Comparison of ENCODE assay signal across 16 cellular contexts in the genomic region with DNA sequence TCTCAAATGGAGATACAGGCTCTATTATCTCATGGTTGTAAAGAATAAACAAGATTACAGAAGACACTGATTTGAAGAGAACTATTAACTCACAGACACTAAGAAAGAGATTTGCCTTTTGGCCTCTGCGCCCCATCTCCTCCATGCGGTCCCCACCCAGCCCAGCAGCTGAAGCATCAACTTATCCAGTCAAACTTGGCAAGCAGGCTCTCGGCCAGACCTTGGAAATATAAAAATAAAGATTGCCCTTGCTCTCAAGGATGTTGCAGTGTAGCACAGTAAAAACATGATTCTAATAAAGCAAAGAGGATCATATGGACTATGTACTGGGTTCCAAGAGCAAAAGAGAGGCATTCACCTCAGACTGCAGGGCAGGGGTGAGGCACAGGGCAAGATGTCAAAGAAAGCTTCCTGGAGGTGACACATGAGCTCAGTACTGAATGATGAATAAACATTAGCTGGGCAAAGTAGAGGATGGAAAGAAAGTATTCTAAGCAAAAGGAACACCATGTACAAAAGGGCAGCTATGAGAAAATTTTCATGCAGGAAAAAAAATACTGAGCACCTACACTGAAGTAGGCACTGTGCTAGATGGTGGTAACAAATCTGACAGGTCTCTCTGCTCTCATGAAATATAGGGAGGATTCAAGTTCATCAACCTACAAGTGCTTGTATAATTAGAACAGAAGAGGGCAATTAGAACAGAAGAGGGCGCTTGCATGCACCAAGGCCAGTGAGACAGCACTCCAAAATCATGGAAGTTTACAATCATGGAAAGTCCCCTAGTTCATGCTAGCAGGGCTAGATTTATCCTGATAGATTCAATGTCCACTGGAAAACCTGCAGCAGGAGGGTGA.
DNase-seq lines count a peak whose midpoint lies in the region; ATAC-seq and TF ChIP-seq lines count a peak whose summit lies in the region.
"Had no signal": no experiment of that assay in that cellular context is flagged by ENCODE, and none has a peak within 500 bp of the region (broad histone marks: within the 10 kb centered on the region; RNA-seq: fewer than 3 reads in every experiment).

No MANE protein-coding gene starts in this region.

- no peaks in the 10 kb centered on the region for H3K9me3 ChIP-seq in CD4-positive, CD25-positive, alpha-beta regulatory T cell (ENCODE audit: control insufficient read depth in 2 of 2, low read length in 2 of 2)
- no peaks in the 10 kb centered on the region for H3K9me3 ChIP-seq in OCI-LY3 (ENCODE audit: insufficient read depth, low read length)
- H3K9me3 ChIP-seq: left lung had no signal

- H3K4me1 Mint-ChIP-seq in CD4-positive, CD25-positive, alpha-beta regulatory T cell, result peaks cover 5 to 31% (median 11%) of the 10 kb centered on the region in 4 donors

- H3K9me3 Mint-ChIP-seq in CD4-positive, CD25-positive, alpha-beta regulatory T cell, result peaks cover 0 to 8% (median 3%) of the 10 kb centered on the region in 7 donors

- no peak overlapping the region for H3K9ac ChIP-seq in OCI-LY3 (ENCODE audit: low read length)

- H3K4me1 ChIP-seq in CD4-positive, CD25-positive, alpha-beta regulatory T cell (ENCODE audit: control insufficient read depth, insufficient read depth, low read length, poor library complexity, severe bottlenecking), result no peaks in the 10 kb centered on the region
- H3K4me1 ChIP-seq in OCI-LY3 (ENCODE audit: low read length), result peaks cover 4% of the 10 kb centered on the region; the same call in 1 of the 2 replicates
- H3K4me1 ChIP-seq: left lung had no signal

- H3K27me3 ChIP-seq in CD4-positive, CD25-positive, alpha-beta regulatory T cell (ENCODE audit: control insufficient read depth, insufficient read depth, low read length), result no peaks in the 10 kb centered on the region
- H3K27me3 ChIP-seq in OCI-LY3 (ENCODE audit: low read depth, low read length), result no peaks in the 10 kb centered on the region
- H3K27me3 ChIP-seq: heart right ventricle, left lung had no signal

- peak overlapping the region in 2 of 3 donors; percentile 3 to 64 for H3K27ac Mint-ChIP-seq in CD4-positive, CD25-positive, alpha-beta regulatory T cell
- H3K27ac Mint-ChIP-seq: activated T-cell treated with anti-CD3 and anti-CD28 coated beads, Interleukin-2, amount 50 U/mL, for 72 hours; CD14-positive monocyte; nephron progenitor cell had no signal

- H3K27ac ChIP-seq in CD4-positive, CD25-positive, alpha-beta regulatory T cell (ENCODE audit: insufficient read depth, low read length, poor library complexity, severe bottlenecking), result no peak overlapping the region
- H3K27ac ChIP-seq in OCI-LY3 (ENCODE audit: low read length), result no peak overlapping the region
- H3K27ac ChIP-seq: left lung had no signal

- TF ChIP-seq CTCF in OCI-LY3 (IDR thresholded peaks at IDR 0.05; ENCODE audit: low read depth, low read length) (peak; percentile 22; the same call in 1 of the 2 replicates), fibroblast of mammary gland (conservative IDR thresholded peaks at IDR 0.05; ENCODE audit: control insufficient read depth, insufficient read depth, low read depth, low read length) (no peak)

- no peak overlapping the region for H3K4me3 Mint-ChIP-seq in CD4-positive, CD25-positive, alpha-beta regulatory T cell
- H3K4me3 Mint-ChIP-seq: activated T-cell treated with anti-CD3 and anti-CD28 coated beads, Interleukin-2, amount 50 U/mL, for 72 hours; CD14-positive monocyte; nephron progenitor cell had no signal

- H3K36me3 ChIP-seq in CD4-positive, CD25-positive, alpha-beta regulatory T cell (ENCODE audit: control insufficient read depth, insufficient read depth, low read length), result peaks cover 68% of the 10 kb centered on the region
- peaks cover 66% of the 10 kb centered on the region for H3K36me3 ChIP-seq in OCI-LY3 (replicated peaks; ENCODE audit: low read depth, low read length)

- H3K36me3 Mint-ChIP-seq in CD4-positive, CD25-positive, alpha-beta regulatory T cell, result peaks cover 90% of the 10 kb centered on the region

- no peak overlapping the region for H2AFZ ChIP-seq in OCI-LY3 (ENCODE audit: low read depth, low read length)

- DNase-seq in CD4-positive, CD25-positive, alpha-beta regulatory T cell, result no peak
- DNase-seq in fibroblast of mammary gland (ENCODE audit: low read depth) (peak; percentile 64), mucosa of gallbladder (ENCODE audit: low spot score) (peak; percentile 13)
- DNase-seq: activated CD4-positive, alpha-beta T cell treated with anti-CD3 and anti-CD28 coated beads for 48 hours; activated T-cell treated with anti-CD3 and anti-CD28 coated beads, Interleukin-2, amount 50 U/mL, for 72 hours; effector CD8-positive, alpha-beta T cell; heart right ventricle; Kasumi-1; left lung; nephron progenitor cell had no signal

- no peaks in the 10 kb centered on the region for H3K27me3 Mint-ChIP-seq in CD4-positive, CD25-positive, alpha-beta regulatory T cell

- no peak overlapping the region for H3K4me3 ChIP-seq in CD4-positive, CD25-positive, alpha-beta regulatory T cell (ENCODE audit: low read depth, low read length)
- H3K4me3 ChIP-seq in OCI-LY3 (ENCODE audit: low read length) (no peak overlapping the region), fibroblast of mammary gland (ENCODE audit: control insufficient read depth, low read depth, low read length) (no peak overlapping the region)
- H3K4me3 ChIP-seq: heart right ventricle, left lung had no signal

- peaks cover 19% of the 10 kb centered on the region for H3K79me2 ChIP-seq in OCI-LY3 (ENCODE audit: low read length)

- ATAC-seq in CD4-positive, CD25-positive, alpha-beta regulatory T cell (ENCODE audit: low read depth in 2 of 2), result no peak
- no peak for ATAC-seq in GM21423 (IDR thresholded peaks at IDR 0.05; ENCODE audit: unreplicated experiment)
- ATAC-seq in HG02798 (IDR thresholded peaks at IDR 0.05; ENCODE audit: poor library complexity, unreplicated experiment), result no peak
- no peak for ATAC-seq in HG02870 (IDR thresholded peaks at IDR 0.05; ENCODE audit: unreplicated experiment)
- no peak for ATAC-seq in GM21381 (IDR thresholded peaks at IDR 0.05; ENCODE audit: unreplicated experiment)
- ATAC-seq: activated T-cell treated with anti-CD3 and anti-CD28 coated beads, Interleukin-2, amount 50 U/mL, for 72 hours; left lung had no signal

- H3K4me2 ChIP-seq in OCI-LY3 (ENCODE audit: low read length), result no peak overlapping the region

- H4K20me1 ChIP-seq in OCI-LY3 (ENCODE audit: insufficient read depth, low read length), result no peaks in the 10 kb centered on the region

Comparison
In these comparisons a context has a peak if more than half of its experiments do, and no peak if none do; other contexts are left out.
1. DNase-seq: peak in fibroblast of mammary gland (single experiment) and mucosa of gallbladder (single experiment); none in CD4-positive, CD25-positive, alpha-beta regulatory T cell (0 of 3).